Comparison of ENCODE assay signal across 26 cellular contexts in the genomic region with DNA sequence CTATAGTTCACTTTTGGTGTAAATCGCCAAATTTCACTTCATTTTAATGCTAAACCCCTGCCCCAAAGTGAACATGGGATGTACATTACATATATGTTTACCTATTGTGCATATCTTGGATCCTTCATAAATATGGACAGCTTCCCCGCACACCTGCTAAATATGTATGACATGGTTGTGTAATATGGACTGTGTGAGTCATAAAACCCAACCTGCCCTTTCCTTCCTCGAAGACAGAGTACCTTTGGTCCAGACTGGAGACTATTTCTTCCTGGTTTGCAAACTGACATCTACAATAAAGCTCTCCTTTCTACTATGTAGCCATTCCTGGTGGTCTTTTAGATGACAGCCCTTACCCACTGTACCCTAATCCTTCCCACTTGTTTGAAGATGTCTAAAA. TPM values are rescaled to one million over a fixed set of nuclear protein-coding genes. Genes with fewer than 3 reads are reported as not detected.
DNase-seq lines count a peak whose midpoint lies in the region; ATAC-seq, FAIRE-seq and TF ChIP-seq lines count a peak whose summit lies in the region.
"Had no signal": no experiment of that assay in that cellular context is flagged by ENCODE, and none has a peak within 500 bp of the region (broad histone marks: within the 10 kb centered on the region; RNA-seq: fewer than 3 reads in every experiment).

No MANE protein-coding gene starts in this region.

- H3K27ac ChIP-seq in breast epithelium (no peak overlapping the region), mammary epithelial cell (ENCODE audit: insufficient read depth, low read depth, low read length) (no peak overlapping the region), small intestine (ENCODE audit: low read depth in 1 of 2, low read length in 1 of 2) (no peak overlapping the region), testis (no peak overlapping the region)
- H3K27ac ChIP-seq: BLaER1 had no signal

- WGBS in mammary epithelial cell (ENCODE audit: low coverage, missing lambda C conversion rate), result 58% methylated on average over 3 of the region's 3 CpGs
- 32 to 71% (median 42%) methylated on average over 3 of the region's 3 CpGs for WGBS in small intestine, 3 donors
- WGBS in testis, 2 donors, result 87 to 92% methylated on average over 3 of the region's 3 CpGs

- no peaks in the 10 kb centered on the region for H3K27me3 Mint-ChIP-seq in MCF 10A (ENCODE audit: insufficient read depth, unreplicated experiment)

- TF ChIP-seq CTCF in MCF 10A (IDR thresholded peaks at IDR 0.05; ENCODE audit: unreplicated experiment) (no peak), breast epithelium (IDR thresholded peaks at IDR 0.05) (no peak), mammary epithelial cell (conservative IDR thresholded peaks at IDR 0.05 in 1 of 2, IDR thresholded peaks at IDR 0.05 in 1 of 2; ENCODE audit: extremely low read depth in 1 of 2, insufficient read depth in 1 of 2, low read depth in 1 of 2, low read length in 2 of 2) (no peak), testis (IDR thresholded peaks at IDR 0.05) (no peak)

- H3K9ac ChIP-seq in mammary epithelial cell (ENCODE audit: insufficient read depth, low read length), result no peak overlapping the region
- H3K9ac ChIP-seq: BLaER1 had no signal

- CTCF ChIA-PET in MCF 10A (lab: Yijun Ruan, JAX), result interaction anchor here (1.0 kb wide), 1 partner anchor 13 kb away, joined by 3 read pairs; no protein-coding TSS in a partner anchor
- CTCF ChIA-PET in mammary epithelial cell (lab: Charles Lee; ENCODE audit: low non-redundant PET), result no interaction called here

- TF ChIP-seq POLR2A in breast epithelium (IDR thresholded peaks at IDR 0.05) (no peak), testis (IDR thresholded peaks at IDR 0.05) (no peak)

- H3K4me3 ChIP-seq in breast epithelium, result no peak overlapping the region
- H3K4me3 ChIP-seq in mammary epithelial cell (replicated peaks in 1 of 3; ENCODE audit: insufficient read depth in 1 of 3, low read depth in 2 of 3, low read length in 3 of 3), result no peak overlapping the region
- H3K4me3 ChIP-seq in small intestine (ENCODE audit: low read depth in 1 of 2, low read length in 2 of 2), result no peak overlapping the region
- H3K4me3 ChIP-seq in testis, result no peak overlapping the region
- H3K4me3 ChIP-seq: BLaER1, GM23338, K562 had no signal

- H3K36me3 ChIP-seq in breast epithelium, result no peaks in the 10 kb centered on the region
- no peaks in the 10 kb centered on the region for H3K36me3 ChIP-seq in mammary epithelial cell (ENCODE audit: insufficient read depth, low read length)
- H3K36me3 ChIP-seq in small intestine (ENCODE audit: control insufficient read depth in 2 of 2, insufficient read depth in 2 of 2, low read length in 2 of 2), result no peaks in the 10 kb centered on the region
- H3K36me3 ChIP-seq in testis (ENCODE audit: low read depth, missing control alignments), result no peaks in the 10 kb centered on the region
- H3K36me3 ChIP-seq: BLaER1 had no signal

- dilution Hi-C loops in mammary epithelial cell (cut with HindIII; ENCODE audit: low sequenced_read_pairs), result no loop called here

- H3K9me3 ChIP-seq in breast epithelium (peaks cover 0 to 10% of the 10 kb centered on the region in 2 donors), mammary epithelial cell (replicated peaks; ENCODE audit: insufficient read depth, low read length) (no peaks in the 10 kb centered on the region), small intestine (ENCODE audit: control insufficient read depth, low read depth) (no peaks in the 10 kb centered on the region), testis (no peaks in the 10 kb centered on the region)
- H3K9me3 ChIP-seq: BLaER1 had no signal

- H3K4me1 ChIP-seq in breast epithelium (no peaks in the 10 kb centered on the region), mammary epithelial cell (ENCODE audit: insufficient read depth, low read length) (no peaks in the 10 kb centered on the region), small intestine (ENCODE audit: control insufficient read depth in 2 of 2, insufficient read depth in 1 of 2, low read depth in 1 of 2, low read length in 1 of 2) (no peaks in the 10 kb centered on the region), testis (no peaks in the 10 kb centered on the region)
- H3K4me1 ChIP-seq: BLaER1 had no signal

- POLR2A ChIA-PET in MCF 10A (lab: Yijun Ruan, JAX), result no interaction called here

- H4K20me1 ChIP-seq in mammary epithelial cell (ENCODE audit: insufficient read depth, low read length), result no peaks in the 10 kb centered on the region
- H4K20me1 ChIP-seq: BLaER1 had no signal

- peaks cover 6% of the 10 kb centered on the region for H3K36me3 Mint-ChIP-seq in MCF 10A (ENCODE audit: insufficient read depth, unreplicated experiment)
- H3K36me3 Mint-ChIP-seq: CD8-positive, alpha-beta T cell had no signal

- H3K27me3 ChIP-seq in breast epithelium (no peaks in the 10 kb centered on the region), mammary epithelial cell (ENCODE audit: insufficient read depth, low read length) (no peaks in the 10 kb centered on the region), small intestine (ENCODE audit: control insufficient read depth in 2 of 2, insufficient read depth in 2 of 2, low read length in 2 of 2) (no peaks in the 10 kb centered on the region), testis (no peaks in the 10 kb centered on the region)
- H3K27me3 ChIP-seq: BLaER1 had no signal

- in situ Hi-C loops in mammary epithelial cell (cut with MboI; ENCODE audit: low sequenced_read_pairs in 2 of 2), result no loop called here

- H3K79me2 ChIP-seq in mammary epithelial cell (ENCODE audit: insufficient read depth, low read length), result no peaks in the 10 kb centered on the region

- H3K4me1 Mint-ChIP-seq in MCF 10A (ENCODE audit: insufficient read depth, unreplicated experiment), result peaks cover 23% of the 10 kb centered on the region
- H3K4me1 Mint-ChIP-seq: GM23338 had no signal

- intact Hi-C loops in MCF 10A (cut with micrococcal nuclease), result no loop called here
- intact Hi-C loops in breast epithelium (cut with DNase I; ENCODE audit: low total_unique reads), result no loop called here
- intact Hi-C loops in mammary epithelial cell (cut with micrococcal nuclease), result no loop called here
- intact Hi-C loops in testis (cut with DNase I; ENCODE audit: low total_unique reads), result no loop called here

- H3K4me3 Mint-ChIP-seq in MCF 10A (ENCODE audit: unreplicated experiment), result no peak overlapping the region
- H3K4me3 Mint-ChIP-seq: CD8-positive, alpha-beta T cell; GM23338; HFFc6 had no signal

- ATAC-seq in esophagus mucosa (peak; percentile 64), HG03159 (IDR thresholded peaks at IDR 0.05; ENCODE audit: unreplicated experiment) (no peak), HG02571 (IDR thresholded peaks at IDR 0.05; ENCODE audit: unreplicated experiment) (no peak)
- ATAC-seq: CD8-positive, alpha-beta T cell; GM23338; K562 had no signal

- no peaks in the 10 kb centered on the region for H3K9me3 Mint-ChIP-seq in MCF 10A (ENCODE audit: unreplicated experiment)

- H2AFZ ChIP-seq in mammary epithelial cell (ENCODE audit: low read depth, low read length), result no peak overlapping the region
- H2AFZ ChIP-seq: GM23338 had no signal

- no peak overlapping the region for H3K4me2 ChIP-seq in mammary epithelial cell (ENCODE audit: insufficient read depth, low read depth, low read length)
- H3K4me2 ChIP-seq: BLaER1, GM23338 had no signal

- BruUV-seq in MCF 10A (replicated peaks; lab: Mats Ljungman, UMichigan), result no TSS peak
- BruUV-seq in mammary epithelial cell (replicated peaks; lab: Mats Ljungman, UMichigan), result no TSS peak

- no peak overlapping the region for H3K27ac Mint-ChIP-seq in MCF 10A (ENCODE audit: low read depth, unreplicated experiment)
- H3K27ac Mint-ChIP-seq: CD8-positive, alpha-beta T cell; GM23338; HFFc6 had no signal

- no peak for FAIRE-seq in small intestine (lab: Jason Lieb, UNC)
- FAIRE-seq: GM12892, GM18507, H54, HTR-8/SVneo, K562 had no signal

- peak; percentile 60 for DNase-seq in MCF 10A (ENCODE audit: unreplicated experiment)
- DNase-seq in breast epithelium (ENCODE audit: low spot score in 2 of 2), result no peak
- peak; percentile 17 for DNase-seq in mammary epithelial cell
- DNase-seq in small intestine, result peak; percentile 19
- no peak for DNase-seq in testis
- DNase-seq: 8988T; Calu3; CD8-positive, alpha-beta T cell; DMS79; GDM1; HCEC 1CT; HFFc6; IMR-90 had no signal

RNA-seq across cellular contexts. Expression of a gene that starts 12.4 kb away (rescaled TPM):
- not detected in 2 replicates for total RNA-seq in MCF 10A (2022)
- total RNA-seq in breast epithelium, result 1 to 10 TPM in 1 of 3 donors, under 1 TPM in 1, not detected in 1; 0.15 to 1.6 TPM
- total RNA-seq in mammary epithelial cell, result not detected
- 0.16 TPM for polyA plus RNA-seq in mammary epithelial cell
- not detected for polyA minus RNA-seq in mammary epithelial cell
- total RNA-seq in esophagus mucosa, result 0.92 TPM
- polyA plus RNA-seq in small intestine, result 10 to 100 TPM in 1 of 3 donors, under 1 TPM in 2; 0.27 to 35.1 (median 0.89) TPM
- 1 to 10 TPM in 1 of 2 donors, under 1 TPM in 1; 0.93 to 1.2 TPM for total RNA-seq in testis
- polyA plus RNA-seq in testis (ENCODE audit: insufficient read depth, low read depth, low replicate concordance), result 31.2 TPM
- total RNA-seq: A673; Calu3; CD8-positive, alpha-beta T cell; Daoy had no signal

RNA-seq across cellular contexts. Expression of a gene that starts 28.1 kb away (rescaled TPM):
- total RNA-seq in MCF 10A (2022) (not detected in 2 replicates), breast epithelium (not detected), mammary epithelial cell (not detected), esophagus mucosa (not detected), testis (under 1 TPM in 1 of 2 donors, not detected in 1; 0.16 TPM)
- polyA plus RNA-seq in mammary epithelial cell (not detected), small intestine (under 1 TPM in 1 of 3 donors, not detected in 2; 0.04 TPM), testis (ENCODE audit: insufficient read depth, low read depth, low replicate concordance) (0.11 TPM)
- not detected for polyA minus RNA-seq in mammary epithelial cell
- total RNA-seq: A673; Calu3; CD8-positive, alpha-beta T cell; Daoy; HFFc6; IMR-90; K562 had no signal
- polyA plus RNA-seq: AG04450, IMR-90, K562 had no signal

Comparison
In these comparisons a context has a peak if more than half of its experiments do, and no peak if none do; other contexts are left out.
1. DNase-seq: peak in MCF 10A (single experiment), mammary epithelial cell (single experiment) and small intestine (single experiment); none in breast epithelium (0 of 2) and testis (single experiment).